17 cellular contexts compared by ENCODE assay signal in the genomic region with DNA sequence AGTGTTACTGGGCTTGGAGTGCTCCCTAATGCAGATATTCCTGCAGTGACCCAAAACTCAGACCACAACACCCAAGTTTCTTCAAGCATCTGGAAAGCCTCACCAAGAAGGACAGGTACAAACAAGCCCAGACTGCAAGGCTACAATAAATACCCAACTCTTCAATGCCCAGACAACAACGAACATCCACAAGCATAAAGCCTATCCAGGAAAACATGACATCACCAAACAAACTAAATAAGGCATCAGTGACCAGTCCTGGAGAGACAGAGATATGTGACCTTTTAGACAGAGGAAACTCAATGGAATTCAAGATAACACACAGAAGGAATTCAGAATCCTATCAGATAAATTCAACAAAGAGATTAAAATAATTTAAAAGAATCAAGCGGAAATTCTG.
A peak's percentile ranks its signal among the peaks of the same experiment; 100 is the strongest.
DNase-seq lines count a peak whose midpoint lies in the region; FAIRE-seq and TF ChIP-seq lines count a peak whose summit lies in the region.
"Had no signal": no experiment of that assay in that cellular context is flagged by ENCODE, and none has a peak within 500 bp of the region (broad histone marks: within the 10 kb centered on the region; RNA-seq: fewer than 3 reads in every experiment).

No MANE protein-coding gene starts in this region.

- H3K36me3 ChIP-seq in keratinocyte (ENCODE audit: control insufficient read depth in 2 of 2, extremely low read depth in 1 of 2, insufficient read depth in 2 of 2, low read length in 2 of 2): no peaks in the 10 kb centered on the region
- no peaks in the 10 kb centered on the region for H3K36me3 ChIP-seq in smooth muscle cell (ENCODE audit: low read depth)
- no peaks in the 10 kb centered on the region for H3K36me3 ChIP-seq in small intestine (ENCODE audit: control insufficient read depth in 2 of 2, insufficient read depth in 2 of 2, low read length in 2 of 2)

- H3K4me1 ChIP-seq in keratinocyte (ENCODE audit: control insufficient read depth, extremely low read depth, insufficient read depth, low read length): peaks cover 10% of the 10 kb centered on the region
- H3K4me1 ChIP-seq in smooth muscle cell (ENCODE audit: low read depth): peaks cover 5% of the 10 kb centered on the region
- H3K4me1 ChIP-seq in small intestine (ENCODE audit: control insufficient read depth in 2 of 2, insufficient read depth in 1 of 2, low read depth in 1 of 2, low read length in 1 of 2): no peaks in the 10 kb centered on the region

- H3K36me3 Mint-ChIP-seq in endothelial cell (ENCODE audit: low read depth, unreplicated experiment): no peaks in the 10 kb centered on the region
- H3K36me3 Mint-ChIP-seq: CD4-positive, alpha-beta memory T cell had no signal

- H3K79me2 ChIP-seq in keratinocyte (ENCODE audit: control insufficient read depth, insufficient read depth, low read length): no peaks in the 10 kb centered on the region
- H3K79me2 ChIP-seq in smooth muscle cell (ENCODE audit: low read depth): no peaks in the 10 kb centered on the region

- H3K4me3 Mint-ChIP-seq in endothelial cell (ENCODE audit: unreplicated experiment): no peak overlapping the region
- H3K4me3 Mint-ChIP-seq: B cell; CD4-positive, alpha-beta memory T cell had no signal

- H3K27me3 ChIP-seq in keratinocyte (ENCODE audit: control insufficient read depth, extremely low read depth, insufficient read depth, low read length): no peaks in the 10 kb centered on the region
- H3K27me3 ChIP-seq in smooth muscle cell (ENCODE audit: low read depth): no peaks in the 10 kb centered on the region
- H3K27me3 ChIP-seq in small intestine (ENCODE audit: control insufficient read depth in 2 of 2, insufficient read depth in 2 of 2, low read length in 2 of 2): no peaks in the 10 kb centered on the region

- FAIRE-seq in keratinocyte (lab: Jason Lieb, UNC) (peak; percentile 71), small intestine (lab: Jason Lieb, UNC) (no peak)
- FAIRE-seq: GM12891 had no signal

- H3K9me3 Mint-ChIP-seq in endothelial cell (ENCODE audit: unreplicated experiment): no peaks in the 10 kb centered on the region
- H3K9me3 Mint-ChIP-seq: CD4-positive, alpha-beta memory T cell had no signal

- H3K27ac Mint-ChIP-seq in endothelial cell (ENCODE audit: unreplicated experiment): no peak overlapping the region
- H3K27ac Mint-ChIP-seq: B cell had no signal

- no peak for TF ChIP-seq CTCF in keratinocyte (optimal IDR thresholded peaks at IDR 0.05 in 1 of 3, IDR thresholded peaks at IDR 0.05 in 1 of 3, conservative IDR thresholded peaks at IDR 0.05 in 1 of 3; ENCODE audit: extremely low read depth in 1 of 3, insufficient read depth in 2 of 3, low read length in 3 of 3)
- no peak for TF ChIP-seq CTCF in smooth muscle cell (IDR thresholded peaks at IDR 0.05; ENCODE audit: borderline replicate concordance, insufficient read depth, poor library complexity, severe bottlenecking)
- TF ChIP-seq CTCF in endothelial cell (IDR thresholded peaks at IDR 0.05; ENCODE audit: unreplicated experiment): no peak

- no peak overlapping the region for H3K9ac ChIP-seq in keratinocyte (ENCODE audit: control insufficient read depth, extremely low read depth, insufficient read depth, low read length)
- H3K9ac ChIP-seq in smooth muscle cell (ENCODE audit: low read depth): no peak overlapping the region

- peaks cover 11% of the 10 kb centered on the region for H3K4me1 Mint-ChIP-seq in endothelial cell (ENCODE audit: unreplicated experiment)
- H3K4me1 Mint-ChIP-seq: B cell; CD4-positive, alpha-beta memory T cell had no signal

- H3K27ac ChIP-seq in keratinocyte (ENCODE audit: control insufficient read depth, insufficient read depth, low read length) (no peak overlapping the region), smooth muscle cell (ENCODE audit: low read depth) (peak overlapping the region; percentile 41), small intestine (ENCODE audit: low read depth in 1 of 2, low read length in 1 of 2) (no peak overlapping the region)
- H3K27ac ChIP-seq: PC-9 had no signal

- H2AFZ ChIP-seq in keratinocyte (ENCODE audit: control insufficient read depth, low read length): no peak overlapping the region
- H2AFZ ChIP-seq in smooth muscle cell (ENCODE audit: low read depth): no peak overlapping the region
- H2AFZ ChIP-seq: PC-9 had no signal

- dilution Hi-C loops in keratinocyte (cut with MboI; ENCODE audit: extremely low pct_ligation_motif_present, low sequenced_read_pairs): no loop called here

- no peaks in the 10 kb centered on the region for H3F3A ChIP-seq in smooth muscle cell (ENCODE audit: low read depth)

- DNase-seq in ELF-1 (ENCODE audit: low read depth, low spot score) (peak; percentile 10), dermis blood vessel endothelial cell (peak; percentile 91), keratinocyte (ENCODE audit: low read depth, low spot score) (no peak), smooth muscle cell (lab: John Stamatoyannopoulos, UW; ENCODE audit: unreplicated experiment) (no peak), endothelial cell (ENCODE audit: low spot score) (no peak), UCSD-AML1 (lab: John Stamatoyannopoulos, UW; ENCODE audit: unreplicated experiment) (no peak), small intestine (no peak)
- DNase-seq: CD4-positive, alpha-beta memory T cell; GF-D8; GOT3; KG1; NCI-H1092; NCI-H2081 treated with DMSO at 0.1 percent for 48 hours; NCI-H524; PC-9 had no signal

- peak overlapping the region; percentile 30 for H3K4me2 ChIP-seq in keratinocyte (ENCODE audit: control insufficient read depth, extremely low read depth, insufficient read depth, low read depth, low read length)
- H3K4me2 ChIP-seq in smooth muscle cell: no peak overlapping the region
- H3K4me2 ChIP-seq: PC-9 had no signal

- H3K4me3 ChIP-seq in keratinocyte (ENCODE audit: control insufficient read depth in 2 of 3, extremely low read depth in 1 of 3, insufficient read depth in 2 of 3, low read depth in 1 of 3, low read length in 3 of 3) (no peak overlapping the region), smooth muscle cell (no peak overlapping the region), small intestine (ENCODE audit: low read depth in 1 of 2, low read length in 2 of 2) (no peak overlapping the region)
- H3K4me3 ChIP-seq: PC-9 had no signal

- no peaks in the 10 kb centered on the region for H3K9me1 ChIP-seq in keratinocyte (ENCODE audit: control insufficient read depth, extremely low read depth, insufficient read depth, low read length)

- H4K20me1 ChIP-seq in keratinocyte (ENCODE audit: control insufficient read depth, extremely low read depth, insufficient read depth, low read length) (no peaks in the 10 kb centered on the region), smooth muscle cell (ENCODE audit: low read depth) (peaks cover 11% of the 10 kb centered on the region)

- H3K27me3 Mint-ChIP-seq in endothelial cell (ENCODE audit: unreplicated experiment): no peaks in the 10 kb centered on the region
- H3K27me3 Mint-ChIP-seq: B cell had no signal

- H3K9me3 ChIP-seq in keratinocyte (ENCODE audit: control insufficient read depth, low read depth, low read length) (no peaks in the 10 kb centered on the region), smooth muscle cell (replicated peaks; ENCODE audit: low read depth) (no peaks in the 10 kb centered on the region), small intestine (ENCODE audit: control insufficient read depth, low read depth) (no peaks in the 10 kb centered on the region)

- 39% methylated on average over 2 of the region's 2 CpGs for WGBS in smooth muscle cell (ENCODE audit: low lambda C conversion rate)
- 79 to 87% (median 81%) methylated on average over 2 of the region's 2 CpGs for WGBS in small intestine, 3 donors

Comparison
In these comparisons a context has a peak if more than half of its experiments do, and no peak if none do; other contexts are left out.
1. DNase-seq: peak in ELF-1 (single experiment) and dermis blood vessel endothelial cell (single experiment); none in keratinocyte (single experiment), smooth muscle cell (single experiment), endothelial cell (single experiment), UCSD-AML1 (single experiment) and small intestine (single experiment).